ENCODE assay signal across 24 cellular contexts in the genomic region with DNA sequence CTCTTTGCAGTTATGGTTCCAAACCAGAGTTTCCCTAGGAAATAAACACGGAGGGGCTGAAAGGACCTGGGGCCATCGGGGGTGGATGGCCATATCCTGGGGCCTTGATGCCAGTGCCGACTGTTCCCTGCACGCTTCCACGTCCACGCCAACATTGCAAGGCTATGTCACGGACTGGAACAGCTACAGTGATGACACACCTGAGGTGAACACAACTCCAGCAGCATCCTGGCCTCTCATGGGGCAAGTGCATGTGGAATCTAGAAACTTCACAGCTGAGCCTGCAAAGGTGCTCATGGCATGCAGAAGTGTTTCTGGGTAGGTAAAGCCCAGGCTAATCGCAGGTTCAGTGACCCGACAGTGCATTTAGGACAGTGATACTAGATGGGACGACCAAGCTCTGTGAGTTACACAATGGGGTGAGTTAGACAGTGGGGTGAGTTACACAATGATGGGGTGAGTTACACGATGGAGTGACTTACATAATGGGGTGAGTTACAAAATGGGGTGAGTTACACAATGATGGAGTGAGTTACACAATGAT. TPM values are rescaled to one million over a fixed set of nuclear protein-coding genes. Genes with fewer than 3 reads are reported as not detected.
DNase-seq lines count a peak whose midpoint lies in the region; ATAC-seq and TF ChIP-seq lines count a peak whose summit lies in the region.
"Had no signal": no experiment of that assay in that cellular context is flagged by ENCODE, and none has a peak within 500 bp of the region (broad histone marks: within the 10 kb centered on the region; RNA-seq: fewer than 3 reads in every experiment).

No MANE protein-coding gene starts in this region.

- DNase-seq in right atrium auricular region (ENCODE audit: low spot score) (peak; percentile 38), Right ventricle myocardium superior (no peak), islet precursor cell (peak; percentile 41), stomach (peak; percentile 19), kidney glomerular epithelial cell (lab: John Stamatoyannopoulos, UW) (no peak), CD1c-positive myeloid dendritic cell (ENCODE audit: extremely low spot score) (no peak), SIG-M5 (lab: John Stamatoyannopoulos, UW) (no peak)
- peak; percentile 2 for DNase-seq in activated T-helper 2 cell treated with anti-CD3 and anti-CD28 coated beads, Interferon-gamma antibody, Interleukin-2, Interleukin-4, amounts not matched to agents 10 μg/mL and 5 μg/mL and 100 μg/mL, durations not matched to agents 14 hours and 24 hours and 36 hours (ENCODE audit: low spot score)
- DNase-seq: ACHN; activated naive CD8-positive, alpha-beta T cell treated with anti-CD3 and anti-CD28 coated beads, Interleukin-2, amount 10 ng/mL, durations not matched to agents 7 days and 5 days; effector CD8-positive, alpha-beta T cell; GOT3; left colon; mesendoderm; naive thymus-derived CD4-positive, alpha-beta T cell; NCI-H1694 treated with DMSO at 0.1 percent for 48 hours; posterior cingulate gyrus; testis had no signal

- H3K27me3 Mint-ChIP-seq in activated T-helper 2 cell treated with anti-CD3 and anti-CD28 coated beads, Interferon-gamma antibody, Interleukin-2, Interleukin-4, amounts not matched to agents 10 μg/mL and 5 μg/mL and 100 μg/mL, durations not matched to agents 14 hours and 24 hours and 36 hours (ENCODE audit: low read depth) = peaks cover 28% of the 10 kb centered on the region

- ATAC-seq in Right ventricle myocardium superior (ENCODE audit: poor library complexity) = no peak
- ATAC-seq: activated CD4-positive, CD25-positive, alpha-beta regulatory T cell treated with anti-CD3 and anti-CD28 coated beads, Interleukin-2, amount 50 U/mL, for 24 hours; left colon had no signal

- H3K27ac ChIP-seq in right atrium auricular region (no peak overlapping the region), stomach (no peak overlapping the region)
- H3K27ac ChIP-seq: BLaER1, testis had no signal

- H3K9me3 ChIP-seq in right atrium auricular region (no peaks in the 10 kb centered on the region), stomach (peaks cover 0 to under 1% (median 0%) of the 10 kb centered on the region in 4 donors)
- H3K9me3 ChIP-seq: testis had no signal

- intact Hi-C loops in Right ventricle myocardium superior (cut with DNase I) (no loop called here), stomach (cut with DNase I; ENCODE audit: low total_unique reads) (no loop called here)
- intact Hi-C loops in activated T-helper 2 cell treated with anti-CD3 and anti-CD28 coated beads, Interferon-gamma antibody, Interleukin-2, Interleukin-4, amounts not matched to agents 10 μg/mL and 5 μg/mL and 100 μg/mL, durations not matched to agents 14 hours and 24 hours and 36 hours (cut with micrococcal nuclease) = no loop called here

- H3K36me3 Mint-ChIP-seq in activated T-helper 2 cell treated with anti-CD3 and anti-CD28 coated beads, Interferon-gamma antibody, Interleukin-2, Interleukin-4, amounts not matched to agents 10 μg/mL and 5 μg/mL and 100 μg/mL, durations not matched to agents 14 hours and 24 hours and 36 hours (ENCODE audit: low read depth) = no peaks in the 10 kb centered on the region
- H3K36me3 Mint-ChIP-seq: activated naive CD8-positive, alpha-beta T cell treated with anti-CD3 and anti-CD28 coated beads, Interleukin-2, amount 10 ng/mL, durations not matched to agents 7 days and 5 days had no signal

- peaks cover 2% of the 10 kb centered on the region for H3K4me1 Mint-ChIP-seq in activated T-helper 2 cell treated with anti-CD3 and anti-CD28 coated beads, Interferon-gamma antibody, Interleukin-2, Interleukin-4, amounts not matched to agents 10 μg/mL and 5 μg/mL and 100 μg/mL, durations not matched to agents 14 hours and 24 hours and 36 hours (ENCODE audit: low read depth)

- H3K27ac Mint-ChIP-seq in activated T-helper 2 cell treated with anti-CD3 and anti-CD28 coated beads, Interferon-gamma antibody, Interleukin-2, Interleukin-4, amounts not matched to agents 10 μg/mL and 5 μg/mL and 100 μg/mL, durations not matched to agents 14 hours and 24 hours and 36 hours = no peak overlapping the region
- H3K27ac Mint-ChIP-seq: activated naive CD8-positive, alpha-beta T cell treated with anti-CD3 and anti-CD28 coated beads, Interleukin-2, amount 10 ng/mL, durations not matched to agents 7 days and 5 days; activated T-helper 17 cell treated with anti-CD3 and anti-CD28 coated beads, Interleukin-2, amount 50 U/mL, for 72 hours; stimulated activated effector memory CD8-positive, alpha-beta T cell treated with anti-CD3 and anti-CD28 coated beads, Interleukin-12 subunit alpha, Interleukin-12 subunit beta, amount 100 ng/mL, for 72 hours had no signal

- no peak for TF ChIP-seq CTCF in right atrium auricular region (IDR thresholded peaks at IDR 0.05)
- no peak for TF ChIP-seq CTCF in stomach (IDR thresholded peaks at IDR 0.05)

- no peak for TF ChIP-seq POLR2A in stomach (IDR thresholded peaks at IDR 0.05)

- no peaks in the 10 kb centered on the region for H3K9me3 Mint-ChIP-seq in activated T-helper 2 cell treated with anti-CD3 and anti-CD28 coated beads, Interferon-gamma antibody, Interleukin-2, Interleukin-4, amounts not matched to agents 10 μg/mL and 5 μg/mL and 100 μg/mL, durations not matched to agents 14 hours and 24 hours and 36 hours
- H3K9me3 Mint-ChIP-seq: activated naive CD8-positive, alpha-beta T cell treated with anti-CD3 and anti-CD28 coated beads, Interleukin-2, amount 10 ng/mL, durations not matched to agents 7 days and 5 days; stimulated activated effector memory CD8-positive, alpha-beta T cell treated with anti-CD3 and anti-CD28 coated beads, Interleukin-12 subunit alpha, Interleukin-12 subunit beta, amount 100 ng/mL, for 72 hours had no signal

- no peak overlapping the region for H3K4me3 Mint-ChIP-seq in activated T-helper 2 cell treated with anti-CD3 and anti-CD28 coated beads, Interferon-gamma antibody, Interleukin-2, Interleukin-4, amounts not matched to agents 10 μg/mL and 5 μg/mL and 100 μg/mL, durations not matched to agents 14 hours and 24 hours and 36 hours (ENCODE audit: low read depth)
- H3K4me3 Mint-ChIP-seq: activated naive CD8-positive, alpha-beta T cell treated with anti-CD3 and anti-CD28 coated beads, Interleukin-2, amount 10 ng/mL, durations not matched to agents 7 days and 5 days; activated T-helper 17 cell treated with anti-CD3 and anti-CD28 coated beads, Interleukin-2, amount 50 U/mL, for 72 hours; naive thymus-derived CD4-positive, alpha-beta T cell; stimulated activated effector memory CD8-positive, alpha-beta T cell treated with anti-CD3 and anti-CD28 coated beads, Interleukin-12 subunit alpha, Interleukin-12 subunit beta, amount 100 ng/mL, for 72 hours had no signal

- WGBS in stomach, 5 donors = 81 to 93% (median 90%) methylated on average over 11 of the region's 11 CpGs

- H3K36me3 ChIP-seq in right atrium auricular region (no peaks in the 10 kb centered on the region), stomach (no peaks in the 10 kb centered on the region)
- H3K36me3 ChIP-seq: BLaER1 had no signal

- no peak overlapping the region for H3K4me3 ChIP-seq in right atrium auricular region
- no peak overlapping the region for H3K4me3 ChIP-seq in stomach
- H3K4me3 ChIP-seq: BLaER1, testis had no signal

- no peak for TF ChIP-seq EP300 in stomach (IDR thresholded peaks at IDR 0.05)

- H3K4me1 ChIP-seq in right atrium auricular region = no peaks in the 10 kb centered on the region
- peaks cover 0 to 9% (median 0%) of the 10 kb centered on the region in 4 donors for H3K4me1 ChIP-seq in stomach
- H3K4me1 ChIP-seq: testis had no signal

- H3K27me3 ChIP-seq in right atrium auricular region (no peaks in the 10 kb centered on the region), stomach (peaks cover 0 to 41% (median 6%) of the 10 kb centered on the region in 3 donors)
- H3K27me3 ChIP-seq: BLaER1, testis had no signal

RNA-seq across cellular contexts. Expression of a gene that starts 52.0 kb away (rescaled TPM):
- total RNA-seq in right atrium auricular region (100 to 1,000 TPM; 206 to 254 TPM), Right ventricle myocardium superior (181 TPM), stomach (100 to 1,000 TPM in 2 of 5 donors, 10 to 100 TPM in 3; 31.4 to 409 (median 93.4) TPM)
- total RNA-seq in activated T-helper 2 cell treated with anti-CD3 and anti-CD28 coated beads, Interferon-gamma antibody, Interleukin-2, Interleukin-4, amounts not matched to agents 10 μg/mL and 5 μg/mL and 100 μg/mL, durations not matched to agents 14 hours and 24 hours and 36 hours = 0.14 and 0.32 TPM in 2 replicates
- polyA plus RNA-seq in stomach = 100 to 1,000 TPM in 1 of 3 donors, 10 to 100 TPM in 2; 34.7 to 109 (median 62.0) TPM

RNA-seq across cellular contexts. Expression of a gene that starts 58.0 kb away (rescaled TPM):
- total RNA-seq in right atrium auricular region (1 to 10 TPM in 1 of 2 donors, under 1 TPM in 1; 0.59 to 2.7 TPM), Right ventricle myocardium superior (0.32 TPM), stomach (10 to 100 TPM in 2 of 5 donors, 1 to 10 TPM in 1, under 1 TPM in 1, not detected in 1; 0.58 to 32.6 (median 12.0) TPM)
- 0.16 and 0.27 TPM in 2 replicates for total RNA-seq in activated T-helper 2 cell treated with anti-CD3 and anti-CD28 coated beads, Interferon-gamma antibody, Interleukin-2, Interleukin-4, amounts not matched to agents 10 μg/mL and 5 μg/mL and 100 μg/mL, durations not matched to agents 14 hours and 24 hours and 36 hours
- 10 to 100 TPM in 1 of 3 donors, 1 to 10 TPM in 1, under 1 TPM in 1; 0.95 to 17.6 (median 8.7) TPM for polyA plus RNA-seq in stomach
- total RNA-seq: Daoy, RPMI7951 had no signal

Comparison
In these comparisons a context has a peak if more than half of its experiments do, and no peak if none do; other contexts are left out.
1. DNase-seq: peak in right atrium auricular region (single experiment), activated T-helper 2 cell treated with anti-CD3 and anti-CD28 coated beads, Interferon-gamma antibody, Interleukin-2, Interleukin-4, amounts not matched to agents 10 μg/mL and 5 μg/mL and 100 μg/mL, durations not matched to agents 14 hours and 24 hours and 36 hours (single experiment), islet precursor cell (single experiment) and stomach (single experiment); none in Right ventricle myocardium superior (single experiment), kidney glomerular epithelial cell (single experiment), CD1c-positive myeloid dendritic cell (single experiment) and SIG-M5 (single experiment).
2. RNA of a gene that starts 52.0 kb away (total RNA-seq): 206 to 254 TPM in right atrium auricular region, 181 TPM in Right ventricle myocardium superior (single experiment) and 31.4 to 409 TPM in stomach; 0.14 to 0.32 TPM in activated T-helper 2 cell treated with anti-CD3 and anti-CD28 coated beads, Interferon-gamma antibody, Interleukin-2, Interleukin-4, amounts not matched to agents 10 μg/mL and 5 μg/mL and 100 μg/mL, durations not matched to agents 14 hours and 24 hours and 36 hours; every median in the first group is over 10 times any median in the second.